ENCODE assay signal across 26 cellular contexts in genomic region chr2:9390991-9391390, GRCh38. TPM values are rescaled to one million over a fixed set of nuclear protein-coding genes. Genes with fewer than 3 reads are reported as not detected.
DNase-seq lines count a peak whose midpoint lies in the region; ATAC-seq and TF ChIP-seq lines count a peak whose summit lies in the region.
"Had no signal": no experiment of that assay in that cellular context is flagged by ENCODE, and none has a peak within 500 bp of the region (broad histone marks: within the 10 kb centered on the region; RNA-seq: fewer than 3 reads in every experiment).

No MANE protein-coding gene starts in this region.

- no peak for ATAC-seq in Right ventricle myocardium superior (ENCODE audit: poor library complexity)
- ATAC-seq: A549, GM12878, GM23338, HCT116 had no signal

- no peak overlapping the region for H3K23ac ChIP-seq in H9 (ENCODE audit: insufficient read length, low read depth, low read length)

- no peak overlapping the region for H3K27ac ChIP-seq in H9 (ENCODE audit: insufficient read length, low read depth, low read length)
- H3K27ac ChIP-seq in endodermal cell (ENCODE audit: low read depth, low read length), result no peak overlapping the region
- H3K27ac ChIP-seq in GM23248, result no peak overlapping the region
- H3K27ac ChIP-seq: A549, Peyer's patch, SJCRH30 had no signal

- no peak overlapping the region for H4K91ac ChIP-seq in H9 (ENCODE audit: insufficient read length, low read depth, low read length)

- H3K4me2 ChIP-seq in H9 (ENCODE audit: insufficient read depth, insufficient read length, low read length) (no peak overlapping the region), GM23248 (ENCODE audit: unreplicated experiment) (no peak overlapping the region)
- H3K4me2 ChIP-seq: A549, GM23338 had no signal

- no peaks in the 10 kb centered on the region for H3K9me3 ChIP-seq in H9 (ENCODE audit: control insufficient read depth, low read depth, low read length)
- no peaks in the 10 kb centered on the region for H3K9me3 ChIP-seq in endodermal cell (ENCODE audit: control insufficient read depth, low read length)
- no peaks in the 10 kb centered on the region for H3K9me3 ChIP-seq in GM23248 (ENCODE audit: low read depth)
- H3K9me3 ChIP-seq: A549, BE2C, Peyer's patch, SJCRH30 had no signal

- H3K9me2 ChIP-seq in GM23248 (ENCODE audit: insufficient read depth), result no peaks in the 10 kb centered on the region

- H3K79me2 ChIP-seq in H9 (ENCODE audit: insufficient read depth, low read length) (no peaks in the 10 kb centered on the region), GM23248 (ENCODE audit: insufficient read depth) (peaks cover 7% of the 10 kb centered on the region; the same call in 1 of the 2 replicates)

- intact Hi-C loops in Right ventricle myocardium superior (cut with DNase I), result no loop called here

- H3K36me3 ChIP-seq in endodermal cell (ENCODE audit: control insufficient read depth, insufficient read depth, low read length) (peaks cover 9% of the 10 kb centered on the region), GM23248 (ENCODE audit: low read depth) (peaks cover 65% of the 10 kb centered on the region)
- H3K36me3 ChIP-seq: BE2C had no signal

- peaks cover 3% of the 10 kb centered on the region; the same call in 1 of the 2 replicates for H3K4me1 ChIP-seq in H9 (ENCODE audit: insufficient read depth, low read length)
- peaks cover 5% of the 10 kb centered on the region for H3K4me1 ChIP-seq in endodermal cell (ENCODE audit: control insufficient read depth, insufficient read depth, low read length)
- H3K4me1 ChIP-seq in GM23248 (ENCODE audit: insufficient read depth), result no peaks in the 10 kb centered on the region
- H3K4me1 ChIP-seq: BE2C, Peyer's patch, SJCRH30 had no signal

- H3K4me1 Mint-ChIP-seq in H9, result peaks cover 16 to 24% of the 10 kb centered on the region in 2 experiments
- H3K4me1 Mint-ChIP-seq in endodermal cell, result peaks cover 17% of the 10 kb centered on the region
- peaks cover 26% of the 10 kb centered on the region for H3K4me1 Mint-ChIP-seq in nephron
- H3K4me1 Mint-ChIP-seq: IgD-negative memory B cell had no signal

- no peak overlapping the region for H3T11ph ChIP-seq in H9 (ENCODE audit: low read length)

- H3K56ac ChIP-seq in H9 (ENCODE audit: insufficient read length, low read depth, low read length), result no peak overlapping the region

- H4K5ac ChIP-seq in H9 (ENCODE audit: insufficient read length, low read depth, low read length), result no peak overlapping the region

- H2AFZ ChIP-seq in H9 (ENCODE audit: low read length) (no peak overlapping the region), GM23248 (no peak overlapping the region)
- H2AFZ ChIP-seq: GM23338 had no signal

- peaks cover 2 to 35% (median 22%) of the 10 kb centered on the region in 3 experiments; a peak in 6 of 7 replicates for H3K36me3 Mint-ChIP-seq in H9 (ENCODE audit: insufficient read depth in 1 of 3, low read depth in 3 of 3)
- peaks cover 3% of the 10 kb centered on the region for H3K36me3 Mint-ChIP-seq in endodermal cell (ENCODE audit: low read depth)
- H3K36me3 Mint-ChIP-seq in nephron (ENCODE audit: low read depth), result peaks cover 51% of the 10 kb centered on the region

- H3K27me3 ChIP-seq in H9 (ENCODE audit: insufficient read depth, low read length) (no peaks in the 10 kb centered on the region), endodermal cell (ENCODE audit: control insufficient read depth, insufficient read depth, low read length, poor library complexity, severe bottlenecking) (no peaks in the 10 kb centered on the region), GM23248 (replicated peaks; ENCODE audit: insufficient read depth) (no peaks in the 10 kb centered on the region)
- H3K27me3 ChIP-seq: BE2C, Peyer's patch, SJCRH30 had no signal

- H3K4me3 Mint-ChIP-seq in H9 (no peak overlapping the region), endodermal cell (no peak overlapping the region), nephron (no peak overlapping the region)
- H3K4me3 Mint-ChIP-seq: CD4-positive, alpha-beta T cell; GM23338; IgD-negative memory B cell had no signal

- no peak overlapping the region for H2BK120ac ChIP-seq in H9 (ENCODE audit: low read depth, low read length, poor library complexity, severe bottlenecking)

- H3K23me2 ChIP-seq in H9 (ENCODE audit: insufficient read length, low read depth, low read length, poor library complexity, severe bottlenecking), result no peaks in the 10 kb centered on the region

- no peak overlapping the region; the same call in 1 of the 2 replicates for H3K14ac ChIP-seq in H9 (ENCODE audit: insufficient read depth, low read length)

- H2AK5ac ChIP-seq in H9 (ENCODE audit: insufficient read length, low read length), result no peak overlapping the region

- in situ Hi-C loops in GM23248 (cut with MboI), result no loop called here

- DNase-seq in H9 (no peak), endodermal cell (peak; percentile 31), retina (peak; percentile 26), GDM1 (lab: John Stamatoyannopoulos, UW) (no peak), SKM-1 treated with dmso at 0.1 percent for 144 hours (lab: John Stamatoyannopoulos, UW; ENCODE audit: unreplicated experiment) (no peak), GM23248 (no peak), Right ventricle myocardium superior (no peak)
- DNase-seq: BE2C; CD4-positive, alpha-beta T cell; COR-L47; DMS 273 treated with DMSO at 0.1 percent for 48 hours; DMS79 treated with DMSO at 0.1 percent for 48 hours; Karpas-422; NCI-H1417; NCI-H1694 treated with DMSO at 0.1 percent for 48 hours; NCI-H2081 treated with DMSO at 0.1 percent for 48 hours; NCI-H2171 treated with DMSO at 0.1 percent for 48 hours; NCI-H524 treated with DMSO at 0.1 percent for 48 hours; Peyer's patch; SJCRH30 had no signal

- WGBS in H9 (ENCODE audit: extremely low coverage, insufficient read length, low lambda C conversion rate), result no CpG with 5 or more reads among the region's 19 CpGs
- WGBS in endodermal cell (ENCODE audit: insufficient coverage in 1 of 2, insufficient read length in 1 of 2), 2 experiments, result 94% methylated on average over 16 to 19 of the region's 19 CpGs
- 95 to 98% methylated on average over 15 to 19 of the region's 19 CpGs for WGBS in GM23248 (ENCODE audit: low coverage in 1 of 2, low lambda C conversion rate in 2 of 2, missing lambda C conversion rate in 2 of 2), 2 experiments

- H3K9me3 Mint-ChIP-seq in H9, result no peaks in the 10 kb centered on the region
- H3K9me3 Mint-ChIP-seq in endodermal cell, result no peaks in the 10 kb centered on the region
- no peaks in the 10 kb centered on the region for H3K9me3 Mint-ChIP-seq in nephron
- H3K9me3 Mint-ChIP-seq: CD4-positive, alpha-beta T cell; GM23338 had no signal

- H2BK12ac ChIP-seq in H9 (ENCODE audit: insufficient read length, low read depth, low read length), result no peak overlapping the region

- no peaks in the 10 kb centered on the region for H3K79me1 ChIP-seq in H9 (ENCODE audit: insufficient read depth, low read depth, low read length, poor library complexity, severe bottlenecking)

- no peak overlapping the region for H4K8ac ChIP-seq in H9 (replicated peaks; ENCODE audit: insufficient read length, low read depth, low read length)

- no peak overlapping the region for H2BK15ac ChIP-seq in H9 (ENCODE audit: low read depth, low read length)

- no peak overlapping the region for H3K4ac ChIP-seq in H9 (ENCODE audit: low read depth, low read length)

- peaks cover 6% of the 10 kb centered on the region; the same call in 1 of the 2 replicates for H3F3A ChIP-seq in GM23248 (ENCODE audit: insufficient read depth)

- H3K4me3 ChIP-seq in endodermal cell (ENCODE audit: low read length) (no peak overlapping the region), GM23248 (no peak overlapping the region)
- H3K4me3 ChIP-seq: A549, GM12878, GM23338, Peyer's patch, SJCRH30 had no signal

- H2BK20ac ChIP-seq in H9 (ENCODE audit: low read depth, low read length, poor library complexity, severe bottlenecking), result no peak overlapping the region

- no peak overlapping the region for H3K9ac ChIP-seq in H9 (ENCODE audit: extremely low read depth, insufficient read length, low read length)
- no peak overlapping the region for H3K9ac ChIP-seq in endodermal cell (ENCODE audit: extremely low read depth, low read length, poor library complexity, severe bottlenecking)
- no peak overlapping the region for H3K9ac ChIP-seq in GM23248

- H3K27me3 Mint-ChIP-seq in H9 (ENCODE audit: low read depth), result no peaks in the 10 kb centered on the region
- H3K27me3 Mint-ChIP-seq in endodermal cell (ENCODE audit: insufficient read depth), result no peaks in the 10 kb centered on the region
- no peaks in the 10 kb centered on the region for H3K27me3 Mint-ChIP-seq in nephron (ENCODE audit: low read depth)
- H3K27me3 Mint-ChIP-seq: CD4-positive, alpha-beta T cell; IgD-negative memory B cell had no signal

- H2BK5ac ChIP-seq in H9 (ENCODE audit: insufficient read length, low read length), result no peak overlapping the region

- H3K18ac ChIP-seq in H9 (ENCODE audit: insufficient read length, low read depth, low read length), result no peak overlapping the region

- no peak for TF ChIP-seq CTCF in H9 (conservative IDR thresholded peaks at IDR 0.05)
- no peak for TF ChIP-seq CTCF in endodermal cell (conservative IDR thresholded peaks at IDR 0.05)
- TF ChIP-seq CTCF in nephron (IDR thresholded peaks at IDR 0.05; ENCODE audit: unreplicated experiment in 3 of 3), result no peak

- H4K20me1 ChIP-seq in H9 (ENCODE audit: control insufficient read depth, insufficient read depth, insufficient read length) (no peaks in the 10 kb centered on the region), GM23248 (ENCODE audit: insufficient read depth) (no peaks in the 10 kb centered on the region)

- H3K27ac Mint-ChIP-seq in H9, result peak overlapping the region in 2 of 3 experiments; percentile 39 to 50; a peak in 2 of 7 replicates
- no peak overlapping the region for H3K27ac Mint-ChIP-seq in endodermal cell
- H3K27ac Mint-ChIP-seq in nephron, result peak overlapping the region in 2 of 3 experiments; percentile 30 to 53
- H3K27ac Mint-ChIP-seq: CD4-positive, alpha-beta T cell; GM23338 had no signal

RNA-seq across cellular contexts. Expression of gene ITGB1BP1, which starts 32.3 kb away (rescaled TPM):
- total RNA-seq in H9 (2021) (38.7 and 38.9 TPM in 2 replicates), endodermal cell (10 to 100 TPM; 34.9 to 58.9 TPM), Right ventricle myocardium superior (97.0 TPM)
- 42.8 TPM for polyA plus RNA-seq in endodermal cell (2013, experiment 1 of 2)
- polyA plus RNA-seq in endodermal cell (2013, experiment 2 of 2), result 47.2 TPM
- 39.0 and 52.2 TPM in 2 replicates for total RNA-seq in GM23248 (2014; rRNA removed; shearing (Covaris generic))
- 280 and 289 TPM in 2 replicates for polyA plus RNA-seq in GM23248 (2016; fragmentation: Nextera tagmentation; extraction: Ambion mirVana)

RNA-seq across cellular contexts. Expression of gene CPSF3, which starts 32.5 kb away (rescaled TPM):
- total RNA-seq in H9 (2021) (89.5 and 95.5 TPM in 2 replicates), endodermal cell (10 to 100 TPM; 75.0 to 85.2 TPM), Right ventricle myocardium superior (14.0 TPM)
- 95.0 TPM for polyA plus RNA-seq in endodermal cell (2013, experiment 1 of 2)
- polyA plus RNA-seq in endodermal cell (2013, experiment 2 of 2), result 83.4 TPM
- total RNA-seq in GM23248 (2014; rRNA removed; shearing (Covaris generic)), result 34.0 and 39.6 TPM in 2 replicates
- 37.7 and 40.3 TPM in 2 replicates for polyA plus RNA-seq in GM23248 (2016; fragmentation: Nextera tagmentation; extraction: Ambion mirVana)

Comparison
In these comparisons a context has a peak if more than half of its experiments do, and no peak if none do; other contexts are left out.
1. DNase-seq: peak in endodermal cell (single experiment) and retina (single experiment); none in H9 (single experiment), GDM1 (single experiment), SKM-1 treated with dmso at 0.1 percent for 144 hours (single experiment), GM23248 (single experiment) and Right ventricle myocardium superior (single experiment).